1 cellular context compared by ENCODE assay signal in genomic region chr6:75502884-75503283, GRCh38.
TF ChIP-seq lines count a peak whose summit lies in the region.

No MANE protein-coding gene starts in this region.

TF ChIP-seq in A549, 52 proteins besides CTCF, POLR2A, EP300 and RAD21 (continued from another document):
- TF ChIP-seq BCL3 (IDR thresholded peaks at IDR 0.05): no peak
- TF ChIP-seq EHMT2 (IDR thresholded peaks at IDR 0.05; ENCODE audit: low read depth): no peak
- no peak for TF ChIP-seq JUN (IDR thresholded peaks at IDR 0.05)
